8 cellular contexts compared by ENCODE assay signal in genomic region chr1:234969630-234970370, GRCh38.
DNase-seq lines count a peak whose midpoint lies in the region; ATAC-seq and TF ChIP-seq lines count a peak whose summit lies in the region.

No MANE protein-coding gene starts in this region.

- peaks cover 4 to 34% of the 10 kb centered on the region in 2 donors for H3K36me3 Mint-ChIP-seq in activated naive CD4-positive, alpha-beta T cell treated with anti-CD3 and anti-CD28 coated beads, Interleukin-2, amount 50 U/mL, for 72 hours
- no peaks in the 10 kb centered on the region for H3K36me3 Mint-ChIP-seq in neural crest cell (ENCODE audit: low read depth)

- H3K27ac ChIP-seq in SJSA1 (peak overlapping the region; percentile 90), fibroblast of lung (ENCODE audit: insufficient read depth, low read length) (peak overlapping the region; percentile 91)

- H3K9me3 Mint-ChIP-seq in activated naive CD4-positive, alpha-beta T cell treated with anti-CD3 and anti-CD28 coated beads, Interleukin-2, amount 50 U/mL, for 72 hours = peaks cover 3% of the 10 kb centered on the region in 2 donors
- no peaks in the 10 kb centered on the region for H3K9me3 Mint-ChIP-seq in neural crest cell

- H3K4me1 Mint-ChIP-seq in neural crest cell = peaks cover 53% of the 10 kb centered on the region

- no peaks in the 10 kb centered on the region for H3K27me3 ChIP-seq in SJSA1 (replicated peaks)
- H3K27me3 ChIP-seq in fibroblast of lung (ENCODE audit: control insufficient read depth, insufficient read depth, low read length) = no peaks in the 10 kb centered on the region

- no peaks in the 10 kb centered on the region for H3K27me3 Mint-ChIP-seq in neural crest cell (ENCODE audit: low read depth)

- no peaks in the 10 kb centered on the region for H4K20me1 ChIP-seq in fibroblast of lung (ENCODE audit: control insufficient read depth, extremely low read depth, insufficient read depth, low read length)

- H2AFZ ChIP-seq in fibroblast of lung (ENCODE audit: low read length) = no peak overlapping the region

- TF ChIP-seq CTCF in fibroblast of lung (conservative IDR thresholded peaks at IDR 0.05 in 1 of 2, IDR thresholded peaks at IDR 0.05 in 1 of 2; ENCODE audit: low read depth in 1 of 2, low read length in 2 of 2) = no peak
- TF ChIP-seq CTCF in neural crest cell (conservative IDR thresholded peaks at IDR 0.05) = no peak

- H3K4me1 ChIP-seq in SJSA1 (replicated peaks) (peaks cover 67% of the 10 kb centered on the region), fibroblast of lung (ENCODE audit: control insufficient read depth, extremely low read depth, insufficient read depth, low read length) (peaks cover 27% of the 10 kb centered on the region)

- H3K9me3 ChIP-seq in SJSA1 (replicated peaks) = no peaks in the 10 kb centered on the region
- no peaks in the 10 kb centered on the region for H3K9me3 ChIP-seq in fibroblast of lung (ENCODE audit: control insufficient read depth, insufficient read depth, low read depth, low read length)

- H3K36me3 ChIP-seq in SJSA1 = no peaks in the 10 kb centered on the region
- H3K36me3 ChIP-seq in fibroblast of lung (ENCODE audit: control insufficient read depth, insufficient read depth, low read length) = no peaks in the 10 kb centered on the region

- peak; percentile 6 to 24 for ATAC-seq in activated naive CD4-positive, alpha-beta T cell treated with anti-CD3 and anti-CD28 coated beads, Interleukin-2, amount 50 U/mL, for 72 hours
- ATAC-seq in HG03095 (IDR thresholded peaks at IDR 0.05; ENCODE audit: unreplicated experiment) = no peak

- DNase-seq in activated naive CD4-positive, alpha-beta T cell treated with anti-CD3 and anti-CD28 coated beads, Interleukin-2, amount 50 U/mL, for 72 hours (ENCODE audit: low spot score in 2 of 2) = no peak
- no peak for DNase-seq in activated naive CD4-positive, alpha-beta T cell treated with anti-CD3 and anti-CD28 coated beads, Interleukin-2, amount 50 U/mL, for 16 hours
- DNase-seq in SJSA1 (ENCODE audit: low read depth in 1 of 2, low spot score in 2 of 2) (peak in 1 of 2 experiments; percentile 72), fibroblast of lung (ENCODE audit: low read depth in 2 of 2) (peak; percentile 71 to 93), neural crest cell (ENCODE audit: low read depth, low spot score) (peak; percentile 53)
- DNase-seq in activated CD4-positive, CD25-positive, alpha-beta regulatory T cell (lab: John Stamatoyannopoulos, UW) = no peak
- no peak for DNase-seq in effector CD8-positive, alpha-beta T cell (lab: John Stamatoyannopoulos, UW)

- peak overlapping the region in 1 of 2 donors; percentile 86 for H3K27ac Mint-ChIP-seq in activated naive CD4-positive, alpha-beta T cell treated with anti-CD3 and anti-CD28 coated beads, Interleukin-2, amount 50 U/mL, for 72 hours
- H3K27ac Mint-ChIP-seq in neural crest cell (ENCODE audit: unreplicated experiment) = no peak overlapping the region

- no peaks in the 10 kb centered on the region for H3K79me2 ChIP-seq in fibroblast of lung (ENCODE audit: control insufficient read depth, insufficient read depth, low read length)

- peak overlapping the region; percentile 74 for H3K9ac ChIP-seq in fibroblast of lung (ENCODE audit: insufficient read depth, low read length)

- H3K4me3 Mint-ChIP-seq in neural crest cell = no peak overlapping the region

- H3K4me3 ChIP-seq in SJSA1 (no peak overlapping the region; the same call in 1 of the 2 replicates), fibroblast of lung (replicated peaks in 1 of 4; ENCODE audit: control extremely low read depth in 1 of 4, insufficient read depth in 1 of 4, low read depth in 3 of 4, low read length in 4 of 4) (peak overlapping the region; percentile 15 to 51 (median 32))

- H3K4me2 ChIP-seq in fibroblast of lung (ENCODE audit: extremely low read depth, insufficient read depth, low read length) = peak overlapping the region; percentile 91

Comparison
In these comparisons a context has a peak if more than half of its experiments do, and no peak if none do; other contexts are left out.
1. DNase-seq: peak in fibroblast of lung (2 of 2) and neural crest cell (single experiment); none in activated naive CD4-positive, alpha-beta T cell treated with anti-CD3 and anti-CD28 coated beads, Interleukin-2, amount 50 U/mL, for 72 hours (0 of 2), activated naive CD4-positive, alpha-beta T cell treated with anti-CD3 and anti-CD28 coated beads, Interleukin-2, amount 50 U/mL, for 16 hours (single experiment), activated CD4-positive, CD25-positive, alpha-beta regulatory T cell (0 of 4) and effector CD8-positive, alpha-beta T cell (single experiment).